Comparison of ENCODE assay signal across 8 cellular contexts in the genomic region with DNA sequence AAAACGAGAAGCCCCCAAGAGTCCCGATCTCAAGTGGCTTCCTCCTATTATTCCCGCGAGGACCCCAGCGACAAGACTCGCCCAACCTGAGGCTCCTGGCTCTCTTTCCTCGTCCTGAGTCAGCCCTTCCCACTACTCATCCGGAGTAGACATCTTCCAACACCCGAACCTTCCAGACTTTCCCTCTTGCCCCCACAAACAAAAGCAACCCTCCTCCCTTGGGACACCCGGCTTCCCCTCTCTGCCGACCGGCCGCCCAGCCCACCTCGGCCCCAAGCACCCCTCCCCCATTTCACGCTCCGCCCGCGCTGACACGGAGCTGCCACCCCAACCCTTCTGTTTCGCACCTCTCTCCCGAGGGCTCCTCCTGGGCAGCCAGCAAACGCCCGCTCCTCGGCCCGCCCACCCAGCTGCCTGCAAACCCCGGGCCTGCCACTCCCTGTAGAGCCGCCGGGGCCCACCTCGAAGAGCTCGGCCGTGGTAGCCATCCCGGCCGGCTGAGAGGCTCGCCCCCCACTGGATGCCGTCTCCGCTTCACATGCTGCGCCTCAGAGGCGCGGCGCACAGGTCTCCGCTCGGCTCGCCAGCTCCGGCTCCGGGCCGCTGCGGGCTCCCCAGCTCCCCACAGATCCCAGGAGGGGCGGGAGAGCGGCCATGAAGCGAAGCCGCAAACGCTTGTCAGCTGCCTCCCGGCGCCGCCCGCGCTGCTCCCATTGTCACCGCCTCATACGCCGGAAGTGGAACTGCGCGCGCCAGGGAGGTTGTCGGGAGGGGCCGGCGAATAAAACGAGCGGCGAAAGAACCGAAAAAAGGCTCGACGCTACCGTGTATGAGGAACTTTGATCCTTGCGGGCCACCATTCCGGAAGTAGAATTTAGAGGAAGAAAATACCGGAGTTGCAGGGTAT.
DNase-seq lines count a peak whose midpoint lies in the region; ATAC-seq and FAIRE-seq lines count a peak whose summit lies in the region.

A gene with protein sequence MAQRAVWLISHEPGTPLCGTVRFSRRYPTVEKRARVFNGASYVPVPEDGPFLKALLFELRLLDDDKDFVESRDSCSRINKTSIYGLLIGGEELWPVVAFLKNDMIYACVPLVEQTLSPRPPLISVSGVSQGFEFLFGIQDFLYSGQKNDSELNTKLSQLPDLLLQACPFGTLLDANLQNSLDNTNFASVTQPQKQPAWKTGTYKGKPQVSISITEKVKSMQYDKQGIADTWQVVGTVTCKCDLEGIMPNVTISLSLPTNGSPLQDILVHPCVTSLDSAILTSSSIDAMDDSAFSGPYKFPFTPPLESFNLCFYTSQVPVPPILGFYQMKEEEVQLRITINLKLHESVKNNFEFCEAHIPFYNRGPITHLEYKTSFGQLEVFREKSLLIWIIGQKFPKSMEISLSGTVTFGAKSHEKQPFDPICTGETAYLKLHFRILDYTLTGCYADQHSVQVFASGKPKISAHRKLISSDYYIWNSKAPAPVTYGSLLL (plus strand): TSS at position 811 of the 907 bp plus-strand sequence. CDS start 344 bp downstream, outside the sequence.
A gene with protein sequence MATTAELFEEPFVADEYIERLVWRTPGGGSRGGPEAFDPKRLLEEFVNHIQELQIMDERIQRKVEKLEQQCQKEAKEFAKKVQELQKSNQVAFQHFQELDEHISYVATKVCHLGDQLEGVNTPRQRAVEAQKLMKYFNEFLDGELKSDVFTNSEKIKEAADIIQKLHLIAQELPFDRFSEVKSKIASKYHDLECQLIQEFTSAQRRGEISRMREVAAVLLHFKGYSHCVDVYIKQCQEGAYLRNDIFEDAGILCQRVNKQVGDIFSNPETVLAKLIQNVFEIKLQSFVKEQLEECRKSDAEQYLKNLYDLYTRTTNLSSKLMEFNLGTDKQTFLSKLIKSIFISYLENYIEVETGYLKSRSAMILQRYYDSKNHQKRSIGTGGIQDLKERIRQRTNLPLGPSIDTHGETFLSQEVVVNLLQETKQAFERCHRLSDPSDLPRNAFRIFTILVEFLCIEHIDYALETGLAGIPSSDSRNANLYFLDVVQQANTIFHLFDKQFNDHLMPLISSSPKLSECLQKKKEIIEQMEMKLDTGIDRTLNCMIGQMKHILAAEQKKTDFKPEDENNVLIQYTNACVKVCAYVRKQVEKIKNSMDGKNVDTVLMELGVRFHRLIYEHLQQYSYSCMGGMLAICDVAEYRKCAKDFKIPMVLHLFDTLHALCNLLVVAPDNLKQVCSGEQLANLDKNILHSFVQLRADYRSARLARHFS (minus strand): TSS at position 745 of the 907 bp plus-strand sequence. CDS start 257 bp downstream, at position 488.

- H3K27me3 ChIP-seq in BLaER1, result no peaks in the 10 kb centered on the region

- peaks cover 40% of the 10 kb centered on the region for H4K20me1 ChIP-seq in BLaER1

- H3K9ac ChIP-seq in BLaER1, result peak within 1 kb of the TSS; percentile 84

- DNase-seq in GM19240 (ENCODE audit: insufficient read length, low spot score) (peak; percentile 45), NCI-H526 (lab: John Stamatoyannopoulos, UW) (peak; percentile 93 to 97), kidney glomerular epithelial cell (lab: John Stamatoyannopoulos, UW) (peak; percentile 97)
- peak; percentile 94 for DNase-seq in activated CD4-positive, alpha-beta T cell treated with anti-CD3 and anti-CD28 coated beads for 48 hours
- DNase-seq in stimulated activated CD4-positive, alpha-beta T cell treated with anti-CD3 and anti-CD28 coated beads, Interleukin-1b, Interleukin-23, amount 100 ng/mL, for 1 hour (ENCODE audit: low read depth in 2 of 2), result peak; percentile 59 to 69

- FAIRE-seq in colon (lab: Jason Lieb, UNC), result peak; percentile 47

- peak within 1 kb of the TSS; percentile 71 for H3K4me2 ChIP-seq in BLaER1

- peak within 1 kb of the TSS; percentile 78 for H3K4me3 ChIP-seq in BLaER1

- peak within 1 kb of the TSS; percentile 86 for H3K27ac ChIP-seq in BLaER1

- H3K9me3 ChIP-seq in BLaER1, result no peaks in the 10 kb centered on the region

- peak; percentile 81 for ATAC-seq in HG03460 (IDR thresholded peaks at IDR 0.05; ENCODE audit: unreplicated experiment)

- H3K4me1 ChIP-seq in BLaER1, result peaks cover 43% of the 10 kb centered on the region

- H3K36me3 ChIP-seq in BLaER1, result peaks cover 9% of the 10 kb centered on the region

Comparison
In these comparisons a context has a peak if more than half of its experiments do, and no peak if none do; other contexts are left out.
1. Peak in every context shown above with its lines: DNase-seq, ATAC-seq, H3K4me3 ChIP-seq and H3K27ac ChIP-seq.
2. DNase-seq: peak in every context shown above with its lines; median percentile 97 in kidney glomerular epithelial cell; 95 in NCI-H526; 94 in activated CD4-positive, alpha-beta T cell treated with anti-CD3 and anti-CD28 coated beads for 48 hours; 64 in stimulated activated CD4-positive, alpha-beta T cell treated with anti-CD3 and anti-CD28 coated beads, Interleukin-1b, Interleukin-23, amount 100 ng/mL, for 1 hour; 45 in GM19240.